1 cellular context compared by ENCODE assay signal in genomic region chr6:78867370-78868040, GRCh38.
TF ChIP-seq lines count a peak whose summit lies in the region.

A gene with protein sequence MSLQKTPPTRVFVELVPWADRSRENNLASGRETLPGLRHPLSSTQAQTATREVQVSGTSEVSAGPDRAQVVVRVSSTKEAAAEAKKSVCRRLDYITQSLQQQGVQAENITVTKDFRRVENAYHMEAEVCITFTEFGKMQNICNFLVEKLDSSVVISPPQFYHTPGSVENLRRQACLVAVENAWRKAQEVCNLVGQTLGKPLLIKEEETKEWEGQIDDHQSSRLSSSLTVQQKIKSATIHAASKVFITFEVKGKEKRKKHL (plus strand): TSS chr6:78867551. CDS start chr6:78867577, 26 bp downstream.

TF ChIP-seq in HepG2, 621 proteins besides CTCF, POLR2A, EP300 and RAD21 (continued from another document and continues in another):
- TF ChIP-seq, protein P1, sequence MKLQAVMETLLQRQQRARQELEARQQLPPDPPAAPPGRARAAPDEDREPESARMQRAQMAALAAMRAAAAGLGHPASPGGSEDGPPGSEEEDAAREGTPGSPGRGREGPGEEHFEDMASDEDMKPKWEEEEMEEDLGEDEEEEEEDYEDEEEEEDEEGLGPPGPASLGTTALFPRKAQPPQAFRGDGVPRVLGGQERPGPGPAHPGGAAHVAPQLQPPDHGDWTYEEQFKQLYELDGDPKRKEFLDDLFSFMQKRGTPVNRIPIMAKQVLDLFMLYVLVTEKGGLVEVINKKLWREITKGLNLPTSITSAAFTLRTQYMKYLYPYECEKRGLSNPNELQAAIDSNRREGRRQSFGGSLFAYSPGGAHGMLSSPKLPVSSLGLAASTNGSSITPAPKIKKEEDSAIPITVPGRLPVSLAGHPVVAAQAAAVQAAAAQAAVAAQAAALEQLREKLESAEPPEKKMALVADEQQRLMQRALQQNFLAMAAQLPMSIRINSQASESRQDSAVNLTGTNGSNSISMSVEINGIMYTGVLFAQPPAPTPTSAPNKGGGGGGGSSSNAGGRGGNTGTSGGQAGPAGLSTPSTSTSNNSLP (IDR thresholded peaks at IDR 0.05; ENCODE audit: low read depth, low read length) = no peak
- TF ChIP-seq GTF2F1 (IDR thresholded peaks at IDR 0.05; ENCODE audit: low read length) = no peak
- peak; percentile 86 for TF ChIP-seq HDAC1 (CRISPR knock-in tag; IDR thresholded peaks at IDR 0.05)
- TF ChIP-seq RARG (CRISPR knock-in tag; IDR thresholded peaks at IDR 0.05; ENCODE audit: low read depth) = no peak
- TF ChIP-seq ZNF512 (CRISPR knock-in tag; IDR thresholded peaks at IDR 0.05) = no peak
- 0 out of 2 replicates have a peak, but pooled peaks have one; percentile 33 for TF ChIP-seq ELF1 (CRISPR knock-in tag; IDR thresholded peaks at IDR 0.05)
- TF ChIP-seq, protein P2, sequence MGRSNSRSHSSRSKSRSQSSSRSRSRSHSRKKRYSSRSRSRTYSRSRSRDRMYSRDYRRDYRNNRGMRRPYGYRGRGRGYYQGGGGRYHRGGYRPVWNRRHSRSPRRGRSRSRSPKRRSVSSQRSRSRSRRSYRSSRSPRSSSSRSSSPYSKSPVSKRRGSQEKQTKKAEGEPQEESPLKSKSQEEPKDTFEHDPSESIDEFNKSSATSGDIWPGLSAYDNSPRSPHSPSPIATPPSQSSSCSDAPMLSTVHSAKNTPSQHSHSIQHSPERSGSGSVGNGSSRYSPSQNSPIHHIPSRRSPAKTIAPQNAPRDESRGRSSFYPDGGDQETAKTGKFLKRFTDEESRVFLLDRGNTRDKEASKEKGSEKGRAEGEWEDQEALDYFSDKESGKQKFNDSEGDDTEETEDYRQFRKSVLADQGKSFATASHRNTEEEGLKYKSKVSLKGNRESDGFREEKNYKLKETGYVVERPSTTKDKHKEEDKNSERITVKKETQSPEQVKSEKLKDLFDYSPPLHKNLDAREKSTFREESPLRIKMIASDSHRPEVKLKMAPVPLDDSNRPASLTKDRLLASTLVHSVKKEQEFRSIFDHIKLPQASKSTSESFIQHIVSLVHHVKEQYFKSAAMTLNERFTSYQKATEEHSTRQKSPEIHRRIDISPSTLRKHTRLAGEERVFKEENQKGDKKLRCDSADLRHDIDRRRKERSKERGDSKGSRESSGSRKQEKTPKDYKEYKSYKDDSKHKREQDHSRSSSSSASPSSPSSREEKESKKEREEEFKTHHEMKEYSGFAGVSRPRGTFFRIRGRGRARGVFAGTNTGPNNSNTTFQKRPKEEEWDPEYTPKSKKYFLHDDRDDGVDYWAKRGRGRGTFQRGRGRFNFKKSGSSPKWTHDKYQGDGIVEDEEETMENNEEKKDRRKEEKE (IDR thresholded peaks at IDR 0.05) = no peak
- peak; percentile 85; the same call in 1 of the 2 replicates for TF ChIP-seq ZNF598 (CRISPR knock-in tag; IDR thresholded peaks at IDR 0.05; ENCODE audit: borderline replicate concordance)
- peak; percentile 70 for TF ChIP-seq SALL1 (CRISPR knock-in tag; IDR thresholded peaks at IDR 0.05)
- TF ChIP-seq KDM5A (IDR thresholded peaks at IDR 0.05; ENCODE audit: borderline replicate concordance, low read length) = peak; percentile 80; the same call in 1 of the 2 replicates
- no peak for TF ChIP-seq PBX3 (CRISPR knock-in tag; IDR thresholded peaks at IDR 0.05; ENCODE audit: borderline replicate concordance)
- 0 out of 2 replicates have a peak, but pooled peaks have one; percentile 33 for TF ChIP-seq NFKBIZ (CRISPR knock-in tag; IDR thresholded peaks at IDR 0.05)
- peak; percentile 69; the same call in 1 of the 2 replicates for TF ChIP-seq ZNF704 (CRISPR knock-in tag; IDR thresholded peaks at IDR 0.05; ENCODE audit: borderline replicate concordance)
- peak; percentile 44 for TF ChIP-seq TCF7 (IDR thresholded peaks at IDR 0.05; ENCODE audit: low read depth)
- peak; percentile 66 for TF ChIP-seq SMAD3 (CRISPR knock-in tag; IDR thresholded peaks at IDR 0.05)
- peak; percentile 66; the same call in 1 of the 2 replicates for TF ChIP-seq ZNF280D (CRISPR knock-in tag; IDR thresholded peaks at IDR 0.05)
- TF ChIP-seq THAP9 (CRISPR knock-in tag; IDR thresholded peaks at IDR 0.05; ENCODE audit: borderline replicate concordance) = peak; percentile 77; the same call in 1 of the 2 replicates
- TF ChIP-seq, protein P3, sequence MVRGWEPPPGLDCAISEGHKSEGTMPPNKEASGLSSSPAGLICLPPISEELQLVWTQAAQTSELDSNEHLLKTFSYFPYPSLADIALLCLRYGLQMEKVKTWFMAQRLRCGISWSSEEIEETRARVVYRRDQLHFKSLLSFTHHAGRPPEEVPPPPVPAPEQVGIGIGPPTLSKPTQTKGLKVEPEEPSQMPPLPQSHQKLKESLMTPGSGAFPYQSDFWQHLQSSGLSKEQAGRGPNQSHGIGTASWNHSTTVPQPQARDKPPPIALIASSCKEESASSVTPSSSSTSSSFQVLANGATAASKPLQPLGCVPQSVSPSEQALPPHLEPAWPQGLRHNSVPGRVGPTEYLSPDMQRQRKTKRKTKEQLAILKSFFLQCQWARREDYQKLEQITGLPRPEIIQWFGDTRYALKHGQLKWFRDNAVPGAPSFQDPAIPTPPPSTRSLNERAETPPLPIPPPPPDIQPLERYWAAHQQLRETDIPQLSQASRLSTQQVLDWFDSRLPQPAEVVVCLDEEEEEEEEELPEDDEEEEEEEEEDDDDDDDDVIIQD (CRISPR knock-in tag; IDR thresholded peaks at IDR 0.05; ENCODE audit: low read depth) = peak; percentile 33; the same call in 1 of the 2 replicates
- peak; percentile 52; the same call in 1 of the 2 replicates for TF ChIP-seq MTA1 (CRISPR knock-in tag; IDR thresholded peaks at IDR 0.05; ENCODE audit: borderline replicate concordance)
- TF ChIP-seq SRSF1 (optimal IDR thresholded peaks at IDR 0.05; ENCODE audit: low read depth, low read length) = peak; percentile 54
- TF ChIP-seq KDM2A (CRISPR knock-in tag; IDR thresholded peaks at IDR 0.05; ENCODE audit: borderline replicate concordance, low read depth) = peak; percentile 81; the same call in 1 of the 2 replicates
- TF ChIP-seq RBFOX2 (IDR thresholded peaks at IDR 0.05; ENCODE audit: low read depth, low read length) = peak; percentile 55; the same call in 1 of the 2 replicates
- TF ChIP-seq YEATS2 (CRISPR knock-in tag; IDR thresholded peaks at IDR 0.05; ENCODE audit: borderline replicate concordance) = peak; percentile 78
- TF ChIP-seq ZNF331 (CRISPR knock-in tag; IDR thresholded peaks at IDR 0.05) = no peak
- TF ChIP-seq HMG20B (CRISPR knock-in tag; conservative IDR thresholded peaks at IDR 0.05) = 0 out of 2 replicates have a peak, but pooled peaks have one; percentile 11
- peak; percentile 82 for TF ChIP-seq ZBTB7B (CRISPR knock-in tag; IDR thresholded peaks at IDR 0.05)
- 0 out of 2 replicates have a peak, but pooled peaks have one; percentile 45 for TF ChIP-seq MXD4 (CRISPR knock-in tag; IDR thresholded peaks at IDR 0.05)
- 0 out of 2 replicates have a peak, but pooled peaks have one; percentile 32 for TF ChIP-seq DNMT3B (CRISPR knock-in tag; conservative IDR thresholded peaks at IDR 0.05)
- TF ChIP-seq, protein P4, sequence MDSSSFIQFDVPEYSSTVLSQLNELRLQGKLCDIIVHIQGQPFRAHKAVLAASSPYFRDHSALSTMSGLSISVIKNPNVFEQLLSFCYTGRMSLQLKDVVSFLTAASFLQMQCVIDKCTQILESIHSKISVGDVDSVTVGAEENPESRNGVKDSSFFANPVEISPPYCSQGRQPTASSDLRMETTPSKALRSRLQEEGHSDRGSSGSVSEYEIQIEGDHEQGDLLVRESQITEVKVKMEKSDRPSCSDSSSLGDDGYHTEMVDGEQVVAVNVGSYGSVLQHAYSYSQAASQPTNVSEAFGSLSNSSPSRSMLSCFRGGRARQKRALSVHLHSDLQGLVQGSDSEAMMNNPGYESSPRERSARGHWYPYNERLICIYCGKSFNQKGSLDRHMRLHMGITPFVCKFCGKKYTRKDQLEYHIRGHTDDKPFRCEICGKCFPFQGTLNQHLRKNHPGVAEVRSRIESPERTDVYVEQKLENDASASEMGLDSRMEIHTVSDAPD (CRISPR knock-in tag; IDR thresholded peaks at IDR 0.05) = peak; percentile 80; the same call in 1 of the 2 replicates
- peak; percentile 63; the same call in 1 of the 2 replicates for TF ChIP-seq ZMAT3 (CRISPR knock-in tag; conservative IDR thresholded peaks at IDR 0.05)
- no peak for TF ChIP-seq ZNF354B (CRISPR knock-in tag; IDR thresholded peaks at IDR 0.05)
- TF ChIP-seq ZFYVE20 (CRISPR knock-in tag; IDR thresholded peaks at IDR 0.05; ENCODE audit: borderline replicate concordance, low read depth) = no peak
- TF ChIP-seq, protein P5, sequence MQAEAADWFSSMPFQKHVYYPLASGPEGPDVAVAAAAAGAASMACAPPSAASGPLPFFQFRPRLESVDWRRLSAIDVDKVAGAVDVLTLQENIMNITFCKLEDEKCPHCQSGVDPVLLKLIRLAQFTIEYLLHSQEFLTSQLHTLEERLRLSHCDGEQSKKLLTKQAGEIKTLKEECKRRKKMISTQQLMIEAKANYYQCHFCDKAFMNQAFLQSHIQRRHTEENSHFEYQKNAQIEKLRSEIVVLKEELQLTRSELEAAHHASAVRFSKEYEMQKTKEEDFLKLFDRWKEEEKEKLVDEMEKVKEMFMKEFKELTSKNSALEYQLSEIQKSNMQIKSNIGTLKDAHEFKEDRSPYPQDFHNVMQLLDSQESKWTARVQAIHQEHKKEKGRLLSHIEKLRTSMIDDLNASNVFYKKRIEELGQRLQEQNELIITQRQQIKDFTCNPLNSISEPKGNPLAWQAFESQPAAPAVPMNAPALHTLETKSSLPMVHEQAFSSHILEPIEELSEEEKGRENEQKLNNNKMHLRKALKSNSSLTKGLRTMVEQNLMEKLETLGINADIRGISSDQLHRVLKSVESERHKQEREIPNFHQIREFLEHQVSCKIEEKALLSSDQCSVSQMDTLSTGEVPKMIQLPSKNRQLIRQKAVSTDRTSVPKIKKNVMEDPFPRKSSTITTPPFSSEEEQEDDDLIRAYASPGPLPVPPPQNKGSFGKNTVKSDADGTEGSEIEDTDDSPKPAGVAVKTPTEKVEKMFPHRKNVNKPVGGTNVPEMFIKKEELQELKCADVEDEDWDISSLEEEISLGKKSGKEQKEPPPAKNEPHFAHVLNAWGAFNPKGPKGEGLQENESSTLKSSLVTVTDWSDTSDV (CRISPR knock-in tag; IDR thresholded peaks at IDR 0.05) = no peak
- TF ChIP-seq MTF1 (CRISPR knock-in tag; IDR thresholded peaks at IDR 0.05) = no peak
